In genomic region chr10:127919418-127920191, GRCh38 we compare ENCODE assay signal across 8 cellular contexts. TPM values are rescaled to one million over a fixed set of nuclear protein-coding genes. Genes with fewer than 3 reads are reported as not detected.
DNase-seq lines count a peak whose midpoint lies in the region; ATAC-seq and TF ChIP-seq lines count a peak whose summit lies in the region.

No MANE protein-coding gene starts in this region.

- H3K27ac ChIP-seq in CD4-positive, alpha-beta T cell (ENCODE audit: low read depth, low read length): no peak overlapping the region

- H3K9me3 Mint-ChIP-seq in CD4-positive, alpha-beta T cell: no peaks in the 10 kb centered on the region

- no peaks in the 10 kb centered on the region for H3K27me3 Mint-ChIP-seq in CD4-positive, alpha-beta T cell

- no peak overlapping the region for H3K4me3 Mint-ChIP-seq in CD4-positive, alpha-beta T cell

- H3K27ac Mint-ChIP-seq in CD4-positive, alpha-beta T cell: no peak overlapping the region

- CTCF ChIA-PET in CD4-positive, alpha-beta T cell (lab: Charles Lee): no interaction called here

- TF ChIP-seq CTCF in AG10803 (conservative IDR thresholded peaks at IDR 0.05; ENCODE audit: low read length) (peak; percentile 33), astrocyte of the cerebellum (IDR thresholded peaks at IDR 0.05; ENCODE audit: low read depth, low read length, missing control alignments) (peak; percentile 43)
- no peak for TF ChIP-seq CTCF in CD4-positive, alpha-beta T cell (IDR thresholded peaks at IDR 0.05)

- peak; percentile 92 for DNase-seq in AG10803 (ENCODE audit: low read depth)
- DNase-seq in astrocyte of the cerebellum (ENCODE audit: low read depth): peak; percentile 75
- peak; percentile 83 for DNase-seq in medulla oblongata (ENCODE audit: extremely low spot score)
- DNase-seq in activated T-cell treated with anti-CD3 and anti-CD28 coated beads, Interleukin-2, amount 50 U/mL, for 48 hours: no peak
- DNase-seq in NCI-H1092 (lab: John Stamatoyannopoulos, UW): no peak
- DNase-seq in CD4-positive, alpha-beta T cell: no peak

- intact Hi-C loops in CD4-positive, alpha-beta T cell (cut with DNase I, micrococcal nuclease): no loop called here

- no peaks in the 10 kb centered on the region for H3K27me3 ChIP-seq in CD4-positive, alpha-beta T cell (ENCODE audit: control insufficient read depth, insufficient read depth, low read length)

- POLR2A ChIA-PET in CD4-positive, alpha-beta T cell (lab: Charles Lee): no interaction called here

- H3K9me3 ChIP-seq in CD4-positive, alpha-beta T cell (ENCODE audit: control insufficient read depth, low read length): no peaks in the 10 kb centered on the region

- peak; percentile 49 for ATAC-seq in HG02798 (IDR thresholded peaks at IDR 0.05; ENCODE audit: poor library complexity, unreplicated experiment)
- no peak for ATAC-seq in GM21529 (IDR thresholded peaks at IDR 0.05; ENCODE audit: unreplicated experiment)
- ATAC-seq in CD4-positive, alpha-beta T cell (ENCODE audit: poor library complexity): no peak

- H3K4me3 ChIP-seq in AG10803 (ENCODE audit: low read length): no peak overlapping the region
- no peak overlapping the region for H3K4me3 ChIP-seq in astrocyte of the cerebellum (ENCODE audit: low read depth, low read length)

- H3K4me1 Mint-ChIP-seq in CD4-positive, alpha-beta T cell (ENCODE audit: low read depth): no peaks in the 10 kb centered on the region

- no peaks in the 10 kb centered on the region for H3K36me3 Mint-ChIP-seq in CD4-positive, alpha-beta T cell (ENCODE audit: low read depth)

- in situ Hi-C loops in astrocyte of the cerebellum (cut with HindIII; ENCODE audit: low sequenced_read_pairs): no loop called here

RNA-seq across cellular contexts. Expression of gene PTPRE, which starts 12.7 kb away (rescaled TPM):
- total RNA-seq in CD4-positive, alpha-beta T cell: 10 to 100 TPM; 47.6 to 55.1 TPM

RNA-seq across cellular contexts. Expression of gene CLRN3, which starts 26.9 kb away (rescaled TPM):
- total RNA-seq in CD4-positive, alpha-beta T cell: not detected

Comparison
In these comparisons a context has a peak if more than half of its experiments do, and no peak if none do; other contexts are left out.
1. DNase-seq: peak in AG10803 (single experiment), astrocyte of the cerebellum (single experiment) and medulla oblongata (single experiment); none in activated T-cell treated with anti-CD3 and anti-CD28 coated beads, Interleukin-2, amount 50 U/mL, for 48 hours (0 of 2), NCI-H1092 (single experiment) and CD4-positive, alpha-beta T cell (0 of 10).